ENCODE assay signal across 2 cellular contexts in the genomic region with DNA sequence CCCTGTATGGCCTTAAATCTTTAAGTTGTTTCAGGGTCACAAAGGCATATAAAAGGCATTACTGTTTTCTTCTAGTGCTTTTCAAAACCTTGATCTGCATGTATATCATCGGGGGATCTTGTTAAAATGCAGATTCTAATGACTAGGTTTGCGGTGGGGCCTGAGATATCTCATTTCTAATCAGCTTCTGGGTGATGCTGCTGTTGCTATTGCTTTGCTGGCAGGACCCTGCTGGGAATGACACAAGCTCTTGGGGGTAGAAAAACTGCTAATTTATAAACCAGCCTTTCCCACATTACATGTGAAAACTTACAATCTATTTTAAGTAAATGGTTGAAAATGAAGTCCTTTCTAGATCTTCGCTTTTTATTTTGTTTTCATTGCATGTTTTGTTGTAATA.
A peak's percentile ranks its signal among the peaks of the same experiment; 100 is the strongest.
TF ChIP-seq lines count a peak whose summit lies in the region.

No MANE protein-coding gene starts in this region.

TF ChIP-seq in HEK293, 187 proteins besides CTCF, POLR2A, EP300 and RAD21 (continued from another document):
- TF ChIP-seq GLIS1 (tag by site-specific recombination; IDR thresholded peaks at IDR 0.05), result peak; percentile 51
- 0 out of 2 replicates have a peak, but pooled peaks have one; percentile 44 for TF ChIP-seq TRIM28 (IDR thresholded peaks at IDR 0.05; ENCODE audit: borderline replicate concordance, low read length)
- TF ChIP-seq ZNF10 (tag by site-specific recombination; IDR thresholded peaks at IDR 0.05), result no peak
- TF ChIP-seq KLF9 (tag by site-specific recombination; IDR thresholded peaks at IDR 0.05; ENCODE audit: low read depth), result no peak
- TF ChIP-seq MEIS1 (CRISPR knock-in tag; IDR thresholded peaks at IDR 0.05; ENCODE audit: borderline replicate concordance), result no peak
- no peak for TF ChIP-seq ZNF544 (tag by site-specific recombination; IDR thresholded peaks at IDR 0.05)
- TF ChIP-seq ZNF112 (tag by site-specific recombination; IDR thresholded peaks at IDR 0.05), result no peak
TF ChIP-seq in HEK293: peak in this region for 2.

TF ChIP-seq in neural cell, 6 proteins besides CTCF, POLR2A, EP300 and RAD21 (continued from another document):
- TF ChIP-seq, protein P1, sequence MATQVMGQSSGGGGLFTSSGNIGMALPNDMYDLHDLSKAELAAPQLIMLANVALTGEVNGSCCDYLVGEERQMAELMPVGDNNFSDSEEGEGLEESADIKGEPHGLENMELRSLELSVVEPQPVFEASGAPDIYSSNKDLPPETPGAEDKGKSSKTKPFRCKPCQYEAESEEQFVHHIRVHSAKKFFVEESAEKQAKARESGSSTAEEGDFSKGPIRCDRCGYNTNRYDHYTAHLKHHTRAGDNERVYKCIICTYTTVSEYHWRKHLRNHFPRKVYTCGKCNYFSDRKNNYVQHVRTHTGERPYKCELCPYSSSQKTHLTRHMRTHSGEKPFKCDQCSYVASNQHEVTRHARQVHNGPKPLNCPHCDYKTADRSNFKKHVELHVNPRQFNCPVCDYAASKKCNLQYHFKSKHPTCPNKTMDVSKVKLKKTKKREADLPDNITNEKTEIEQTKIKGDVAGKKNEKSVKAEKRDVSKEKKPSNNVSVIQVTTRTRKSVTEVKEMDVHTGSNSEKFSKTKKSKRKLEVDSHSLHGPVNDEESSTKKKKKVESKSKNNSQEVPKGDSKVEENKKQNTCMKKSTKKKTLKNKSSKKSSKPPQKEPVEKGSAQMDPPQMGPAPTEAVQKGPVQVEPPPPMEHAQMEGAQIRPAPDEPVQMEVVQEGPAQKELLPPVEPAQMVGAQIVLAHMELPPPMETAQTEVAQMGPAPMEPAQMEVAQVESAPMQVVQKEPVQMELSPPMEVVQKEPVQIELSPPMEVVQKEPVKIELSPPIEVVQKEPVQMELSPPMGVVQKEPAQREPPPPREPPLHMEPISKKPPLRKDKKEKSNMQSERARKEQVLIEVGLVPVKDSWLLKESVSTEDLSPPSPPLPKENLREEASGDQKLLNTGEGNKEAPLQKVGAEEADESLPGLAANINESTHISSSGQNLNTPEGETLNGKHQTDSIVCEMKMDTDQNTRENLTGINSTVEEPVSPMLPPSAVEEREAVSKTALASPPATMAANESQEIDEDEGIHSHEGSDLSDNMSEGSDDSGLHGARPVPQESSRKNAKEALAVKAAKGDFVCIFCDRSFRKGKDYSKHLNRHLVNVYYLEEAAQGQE (IDR thresholded peaks at IDR 0.05; ENCODE audit: borderline replicate concordance), result no peak
- no peak for TF ChIP-seq POLR2AphosphoS5 (IDR thresholded peaks at IDR 0.05)
